In genomic region chr12:84341467-84342193, GRCh38 we compare ENCODE assay signal across 8 cellular contexts.
"Had no signal": no experiment of that assay in that cellular context is flagged by ENCODE, and none has a peak within 500 bp of the region (broad histone marks: within the 10 kb centered on the region; RNA-seq: fewer than 3 reads in every experiment).

No MANE protein-coding gene starts in this region.

- DNase-seq: GDM1, GF-D8 had no signal

- ATAC-seq: GM12878 had no signal

- H3K4me3 ChIP-seq: GM12878 had no signal

- FAIRE-seq: G401.6, GM12878, GM12891, GM12892, GM18507, GM19239 had no signal
